ENCODE assay signal across 8 cellular contexts in genomic region chr1:26169669-26170471, GRCh38. TPM values are rescaled to one million over a fixed set of nuclear protein-coding genes. Genes with fewer than 3 reads are reported as not detected.
DNase-seq lines count a peak whose midpoint lies in the region; ATAC-seq, FAIRE-seq and TF ChIP-seq lines count a peak whose summit lies in the region.

Gene ZNF593, plus strand, starts transcription at chr1:26169908. Its CDS starts 76 bp downstream, at chr1:26169984.

- peaks cover 5% of the 10 kb centered on the region for H3K27me3 Mint-ChIP-seq in central memory CD8-positive, alpha-beta T cell

- H3K36me3 ChIP-seq in keratinocyte (ENCODE audit: control insufficient read depth in 2 of 2, extremely low read depth in 1 of 2, insufficient read depth in 2 of 2, low read length in 2 of 2): peaks cover 0 to 10% of the 10 kb centered on the region in 2 experiments

- peak within 1 kb of the TSS; percentile 78 for H3K4me2 ChIP-seq in keratinocyte (ENCODE audit: control insufficient read depth, extremely low read depth, insufficient read depth, low read depth, low read length)

- dilution Hi-C loops in keratinocyte (cut with MboI; ENCODE audit: extremely low pct_ligation_motif_present, low sequenced_read_pairs): no loop called here

- H3K9me1 ChIP-seq in keratinocyte (ENCODE audit: control insufficient read depth, extremely low read depth, insufficient read depth, low read length): no peaks in the 10 kb centered on the region

- no peaks in the 10 kb centered on the region for H3K9me3 Mint-ChIP-seq in central memory CD8-positive, alpha-beta T cell

- peak within 1 kb of the TSS; percentile 94 for H3K4me3 ChIP-seq in AG09309 (ENCODE audit: control insufficient read depth, low read depth, low read length)
- peak within 1 kb of the TSS; percentile 64 to 94 (median 80) for H3K4me3 ChIP-seq in keratinocyte (ENCODE audit: control insufficient read depth in 2 of 3, extremely low read depth in 1 of 3, insufficient read depth in 2 of 3, low read depth in 1 of 3, low read length in 3 of 3)

- H3K79me2 ChIP-seq in keratinocyte (ENCODE audit: control insufficient read depth, insufficient read depth, low read length): peaks cover 17% of the 10 kb centered on the region

- FAIRE-seq in keratinocyte (lab: Jason Lieb, UNC): peak; percentile 39

- peak within 1 kb of the TSS; percentile 89 for H3K9ac ChIP-seq in keratinocyte (ENCODE audit: control insufficient read depth, extremely low read depth, insufficient read depth, low read length)

- peak; percentile 93 for ATAC-seq in GM18868 (IDR thresholded peaks at IDR 0.05; ENCODE audit: unreplicated experiment)
- peak; percentile 93 for ATAC-seq in HG03135 (IDR thresholded peaks at IDR 0.05; ENCODE audit: unreplicated experiment)
- peak; percentile 92 to 95 for ATAC-seq in activated CD4-positive, CD25-positive, alpha-beta regulatory T cell treated with anti-CD3 and anti-CD28 coated beads, Interleukin-2, amount 50 U/mL, for 24 hours
- ATAC-seq in central memory CD8-positive, alpha-beta T cell (replicated peaks; ENCODE audit: extremely low read depth, poor library complexity, severe bottlenecking): peak; percentile 84

- no peaks in the 10 kb centered on the region for H3K9me3 ChIP-seq in keratinocyte (ENCODE audit: control insufficient read depth, low read depth, low read length)

- TF ChIP-seq CTCF in AG09309 (IDR thresholded peaks at IDR 0.05; ENCODE audit: control insufficient read depth, insufficient read depth, low read depth, low read length, missing control alignments) (peak; percentile 82), keratinocyte (optimal IDR thresholded peaks at IDR 0.05 in 1 of 3, IDR thresholded peaks at IDR 0.05 in 1 of 3, conservative IDR thresholded peaks at IDR 0.05 in 1 of 3; ENCODE audit: extremely low read depth in 1 of 3, insufficient read depth in 2 of 3, low read length in 3 of 3) (peak; percentile 77 to 99 (median 92))

- H3K27me3 ChIP-seq in keratinocyte (ENCODE audit: control insufficient read depth, extremely low read depth, insufficient read depth, low read length): no peaks in the 10 kb centered on the region

- peak within 1 kb of the TSS; percentile 38 for H3K27ac Mint-ChIP-seq in central memory CD8-positive, alpha-beta T cell (ENCODE audit: low read depth)

- peaks cover 7% of the 10 kb centered on the region for H3K36me3 Mint-ChIP-seq in central memory CD8-positive, alpha-beta T cell (ENCODE audit: insufficient read depth)

- H3K27ac ChIP-seq in keratinocyte (ENCODE audit: control insufficient read depth, insufficient read depth, low read length): peak within 1 kb of the TSS; percentile 60

- peak; percentile 28 for DNase-seq in AG09309 (ENCODE audit: low read depth)
- DNase-seq in NCI-H226: peak; percentile 84
- peak; percentile 73 to 78 for DNase-seq in central memory CD8-positive, alpha-beta T cell (ENCODE audit: low spot score in 2 of 2)
- peak; percentile 55 for DNase-seq in keratinocyte (ENCODE audit: low read depth, low spot score)
- peak; percentile 83 to 88 (median 86) for DNase-seq in stimulated activated CD4-positive, alpha-beta T cell treated with anti-CD3 and anti-CD28 coated beads, Interleukin-12 subunit alpha, Interleukin-12 subunit beta, amount 100 ng/mL, for 48 hours (ENCODE audit: low read depth in 2 of 3, low spot score in 1 of 3)

- peaks cover 11% of the 10 kb centered on the region for H3K4me1 ChIP-seq in keratinocyte (ENCODE audit: control insufficient read depth, extremely low read depth, insufficient read depth, low read length)

- H3K4me3 Mint-ChIP-seq in central memory CD8-positive, alpha-beta T cell: peak within 1 kb of the TSS; percentile 87

- H3K4me1 Mint-ChIP-seq in central memory CD8-positive, alpha-beta T cell: peaks cover 26% of the 10 kb centered on the region

- H4K20me1 ChIP-seq in keratinocyte (ENCODE audit: control insufficient read depth, extremely low read depth, insufficient read depth, low read length): no peaks in the 10 kb centered on the region

- H2AFZ ChIP-seq in keratinocyte (ENCODE audit: control insufficient read depth, low read length): peak within 1 kb of the TSS; percentile 85

RNA-seq across cellular contexts. Expression of gene ZNF593, which starts in this region (rescaled TPM):
- polyA plus RNA-seq in keratinocyte: 26.0 to 45.2 TPM (median 28.1 TPM) in 3 replicates
- polyA plus RNA-seq in keratinocyte (2011; ENCODE audit: low read depth): 18.9 TPM
- polyA plus RNA-seq in keratinocyte (2011; cell fraction: cytosol; rRNA removed): 19.4 and 62.7 TPM in 2 replicates
- 15.8 and 20.9 TPM in 2 replicates for polyA plus RNA-seq in keratinocyte (2011; cell fraction: nucleus; rRNA removed)
- 34.1 and 57.9 TPM in 2 replicates for polyA plus RNA-seq in keratinocyte (2012; ENCODE audit: low replicate concordance)
- polyA minus RNA-seq in keratinocyte: 4.8 to 9.7 TPM (median 6.7 TPM) in 3 replicates
- polyA minus RNA-seq in keratinocyte (2011; cell fraction: cytosol; rRNA and poly(A)+ RNA removed): 38.4 TPM
- 7.1 and 7.9 TPM in 2 replicates for polyA minus RNA-seq in keratinocyte (2011; cell fraction: nucleus; rRNA and poly(A)+ RNA removed)

Comparison
In these comparisons a context has a peak if more than half of its experiments do, and no peak if none do; other contexts are left out.
1. Peak in every context shown above with its lines: DNase-seq, ATAC-seq, H3K4me3 ChIP-seq and H3K27ac ChIP-seq.
2. DNase-seq: peak in every context shown above with its lines; median percentile 86 in stimulated activated CD4-positive, alpha-beta T cell treated with anti-CD3 and anti-CD28 coated beads, Interleukin-12 subunit alpha, Interleukin-12 subunit beta, amount 100 ng/mL, for 48 hours; 84 in NCI-H226; 76 in central memory CD8-positive, alpha-beta T cell; 55 in keratinocyte; 28 in AG09309.